24 cellular contexts compared by ENCODE assay signal in the genomic region with DNA sequence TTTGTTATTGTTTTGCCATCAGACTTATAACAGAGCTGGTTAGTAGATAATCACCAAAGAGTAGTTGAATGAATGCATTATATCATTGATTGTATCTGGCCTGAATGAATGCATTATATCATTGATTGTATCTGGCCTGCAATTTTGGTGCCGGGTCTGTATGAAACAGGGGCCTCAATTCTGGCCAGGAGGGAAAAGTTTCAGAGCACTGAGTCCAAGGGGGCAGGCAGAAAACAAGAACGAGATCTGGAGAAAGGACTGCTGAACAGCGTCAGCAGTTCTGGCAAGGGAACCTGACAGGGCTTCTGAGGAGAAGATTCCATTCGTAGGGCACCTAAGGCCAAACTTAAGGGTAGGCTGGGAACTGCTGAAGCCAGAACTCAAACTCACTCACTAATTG.
DNase-seq lines count a peak whose midpoint lies in the region; ATAC-seq, FAIRE-seq and TF ChIP-seq lines count a peak whose summit lies in the region.
"Had no signal": no experiment of that assay in that cellular context is flagged by ENCODE, and none has a peak within 500 bp of the region (broad histone marks: within the 10 kb centered on the region; RNA-seq: fewer than 3 reads in every experiment).

No MANE protein-coding gene starts in this region.

- H3K4me3 ChIP-seq in coronary artery (no peak overlapping the region), psoas muscle (no peak overlapping the region), tibial artery (no peak overlapping the region)
- H3K4me3 ChIP-seq: GM12878, hepatocyte, pancreas, PC-9, skin epidermis had no signal

- WGBS in psoas muscle, 3 donors = 20 to 25% (median 21%) methylated on average over 4 of the region's 4 CpGs

- H3K27ac Mint-ChIP-seq in activated CD4-positive, alpha-beta T cell treated with anti-CD3 and anti-CD28 coated beads for 36 hours = no peak overlapping the region
- H3K27ac Mint-ChIP-seq: activated naive CD4-positive, alpha-beta T cell treated with anti-CD3 and anti-CD28 coated beads, Interleukin-2, amount 50 U/mL, for 24 hours; CD14-positive monocyte; natural killer cell treated with Interleukin-12 subunit alpha and Interleukin-12 subunit beta and Interleukin-15 and Interleukin-18, amount 100 ng/mL, for 72 hours; T-helper 1 cell treated with Interleukin-12 subunit alpha and Interleukin-12 subunit beta and Interleukin-4 antibody, amounts not matched to agents 30 μg/mL and 1 μg/mL, for 36 hours had no signal

- H3K27me3 ChIP-seq in psoas muscle (ENCODE audit: insufficient read depth in 3 of 3, low read length in 2 of 3) = no peaks in the 10 kb centered on the region
- no peaks in the 10 kb centered on the region for H3K27me3 ChIP-seq in tibial artery
- H3K27me3 ChIP-seq: hepatocyte, pancreas had no signal

- no peak for DNase-seq in coronary artery (ENCODE audit: low spot score)
- peak; percentile 33 for DNase-seq in left cardiac atrium
- no peak for DNase-seq in psoas muscle
- DNase-seq in tibial artery = no peak
- DNase-seq in GM12892 (ENCODE audit: insufficient read length) = no peak
- DNase-seq in Ammon's horn (ENCODE audit: low spot score) = no peak
- no peak for DNase-seq in head of caudate nucleus
- no peak for DNase-seq in activated CD4-positive, alpha-beta T cell treated with anti-CD3 and anti-CD28 coated beads for 36 hours
- DNase-seq: activated CD4-positive, alpha-beta T cell treated with anti-CD3 and anti-CD28 coated beads for 4 hours; anterior cingulate cortex; Calu3; central memory CD4-positive, alpha-beta T cell; NCI-H2029 treated with DMSO at 0.1 percent for 48 hours; NCI-H345; pancreas; PC-9 had no signal

- TF ChIP-seq CTCF in coronary artery (IDR thresholded peaks at IDR 0.05) = no peak
- TF ChIP-seq CTCF in psoas muscle (IDR thresholded peaks at IDR 0.05) = no peak
- no peak for TF ChIP-seq CTCF in tibial artery (IDR thresholded peaks at IDR 0.05)

- ATAC-seq in left cardiac atrium (peak; percentile 82 to 87), psoas muscle (peak; percentile 64 to 85 (median 74))
- no peak for ATAC-seq in activated CD4-positive, alpha-beta T cell treated with anti-CD3 and anti-CD28 coated beads for 36 hours
- ATAC-seq: GM12878; natural killer cell treated with Interleukin-12 subunit alpha and Interleukin-12 subunit beta and Interleukin-15 and Interleukin-18, amount 100 ng/mL, for 72 hours; pancreas had no signal

- no peak for FAIRE-seq in GM12892 (lab: Jason Lieb, UNC)
- FAIRE-seq: endothelial cell of umbilical vein, GM12878, pancreas had no signal

- intact Hi-C loops in left cardiac atrium (cut with DNase I) (no loop called here), psoas muscle (cut with DNase I) (loop anchor here in 1 of 2 donors (10.0 kb wide), 1 partner anchor 124 kb away; the partner anchor contains the start of gene SEMA3C), tibial artery (cut with DNase I; ENCODE audit: low total_unique reads) (no loop called here), head of caudate nucleus (cut with DNase I) (no loop called here)
- intact Hi-C loops in activated CD4-positive, alpha-beta T cell treated with anti-CD3 and anti-CD28 coated beads for 36 hours (cut with DNase I, micrococcal nuclease) = no loop called here

- TF ChIP-seq POLR2A in GM12892 (IDR thresholded peaks at IDR 0.05; ENCODE audit: low read depth, low read length) = no peak

- H3K36me3 Mint-ChIP-seq in activated CD4-positive, alpha-beta T cell treated with anti-CD3 and anti-CD28 coated beads for 36 hours (ENCODE audit: low read depth) = no peaks in the 10 kb centered on the region
- H3K36me3 Mint-ChIP-seq: activated naive CD4-positive, alpha-beta T cell treated with anti-CD3 and anti-CD28 coated beads, Interleukin-2, amount 50 U/mL, for 24 hours; natural killer cell treated with Interleukin-12 subunit alpha and Interleukin-12 subunit beta and Interleukin-15 and Interleukin-18, amount 100 ng/mL, for 72 hours had no signal

- H3K27ac ChIP-seq in coronary artery (peak overlapping the region; percentile 52 to 60), psoas muscle (peak overlapping the region; percentile 78), tibial artery (peak overlapping the region; percentile 65 to 68)
- H3K27ac ChIP-seq: hepatocyte, pancreas, PC-9 had no signal

- peaks cover 0 to 15% of the 10 kb centered on the region in 2 donors for H3K36me3 ChIP-seq in psoas muscle (ENCODE audit: insufficient read depth in 1 of 2, low read depth in 1 of 2)
- no peaks in the 10 kb centered on the region for H3K36me3 ChIP-seq in tibial artery
- H3K36me3 ChIP-seq: pancreas had no signal

- no peak overlapping the region for H3K4me3 Mint-ChIP-seq in activated CD4-positive, alpha-beta T cell treated with anti-CD3 and anti-CD28 coated beads for 36 hours
- H3K4me3 Mint-ChIP-seq: activated naive CD4-positive, alpha-beta T cell treated with anti-CD3 and anti-CD28 coated beads, Interleukin-2, amount 50 U/mL, for 24 hours; CD14-positive monocyte; natural killer cell treated with Interleukin-12 subunit alpha and Interleukin-12 subunit beta and Interleukin-15 and Interleukin-18, amount 100 ng/mL, for 72 hours; T-helper 1 cell treated with Interleukin-12 subunit alpha and Interleukin-12 subunit beta and Interleukin-4 antibody, amounts not matched to agents 30 μg/mL and 1 μg/mL, for 36 hours had no signal

- CTCF ChIA-PET in activated CD4-positive, alpha-beta T cell treated with anti-CD3 and anti-CD28 coated beads for 36 hours (lab: Charles Lee) = no interaction called here

- H3K4me1 ChIP-seq in psoas muscle (peaks cover 30% of the 10 kb centered on the region), tibial artery (peaks cover 0 to 31% (median 15%) of the 10 kb centered on the region in 4 donors)
- H3K4me1 ChIP-seq: pancreas had no signal

- POLR2A ChIA-PET in activated CD4-positive, alpha-beta T cell treated with anti-CD3 and anti-CD28 coated beads for 36 hours (lab: Charles Lee) = no interaction called here

- H3K27me3 Mint-ChIP-seq in activated CD4-positive, alpha-beta T cell treated with anti-CD3 and anti-CD28 coated beads for 36 hours = no peaks in the 10 kb centered on the region
- H3K27me3 Mint-ChIP-seq: activated naive CD4-positive, alpha-beta T cell treated with anti-CD3 and anti-CD28 coated beads, Interleukin-2, amount 50 U/mL, for 24 hours; natural killer cell treated with Interleukin-12 subunit alpha and Interleukin-12 subunit beta and Interleukin-15 and Interleukin-18, amount 100 ng/mL, for 72 hours had no signal

- no peaks in the 10 kb centered on the region for H3K4me1 Mint-ChIP-seq in activated CD4-positive, alpha-beta T cell treated with anti-CD3 and anti-CD28 coated beads for 36 hours
- H3K4me1 Mint-ChIP-seq: activated naive CD4-positive, alpha-beta T cell treated with anti-CD3 and anti-CD28 coated beads, Interleukin-2, amount 50 U/mL, for 24 hours had no signal

- H3K9me3 Mint-ChIP-seq in activated CD4-positive, alpha-beta T cell treated with anti-CD3 and anti-CD28 coated beads for 36 hours (ENCODE audit: low read depth) = no peaks in the 10 kb centered on the region
- H3K9me3 Mint-ChIP-seq: T-helper 1 cell treated with Interleukin-12 subunit alpha and Interleukin-12 subunit beta and Interleukin-4 antibody, amounts not matched to agents 30 μg/mL and 1 μg/mL, for 36 hours had no signal

- H3K9me3 ChIP-seq in psoas muscle (no peaks in the 10 kb centered on the region), tibial artery (no peaks in the 10 kb centered on the region)
- H3K9me3 ChIP-seq: pancreas had no signal
